8 cellular contexts compared by ENCODE assay signal in the genomic region with DNA sequence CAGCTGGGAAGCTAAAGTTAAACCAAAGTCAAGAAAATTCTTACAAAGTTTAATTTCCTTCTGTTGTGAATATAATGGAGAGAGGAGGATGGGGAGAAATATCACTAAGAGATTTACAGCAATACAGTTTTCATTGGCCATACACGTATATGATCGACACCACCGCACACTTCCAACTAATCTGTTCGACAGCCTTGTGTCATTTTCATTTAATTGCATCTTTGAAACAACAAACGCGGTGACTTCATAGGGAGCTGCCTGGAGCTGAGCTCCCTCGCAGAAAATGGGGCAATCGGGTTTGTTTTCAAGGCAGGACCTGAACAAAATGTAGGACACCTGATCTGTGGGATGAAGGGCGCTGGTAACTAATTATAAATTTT. TPM values are rescaled to one million over a fixed set of nuclear protein-coding genes. Genes with fewer than 3 reads are reported as not detected.
DNase-seq lines count a peak whose midpoint lies in the region; ATAC-seq and TF ChIP-seq lines count a peak whose summit lies in the region.

No MANE protein-coding gene starts in this region.

- ATAC-seq in stimulated activated naive CD8-positive, alpha-beta T cell treated with anti-CD3 and anti-CD28 coated beads, Interleukin-15, Interleukin-2, amounts not matched to agents 100 U/mL and 50 U/mL, for 24 hours: no peak
- no peak for ATAC-seq in GM18511 (IDR thresholded peaks at IDR 0.05; ENCODE audit: unreplicated experiment)

- peak overlapping the region; percentile 92 for H3K9ac ChIP-seq in iPS-18a (ENCODE audit: low read length)

- H3K4me3 ChIP-seq in iPS-18a (ENCODE audit: low read length) (peak overlapping the region; percentile 100), spleen (peak overlapping the region; percentile 40 to 77 (median 58))

- no peak for DNase-seq in stimulated activated naive CD8-positive, alpha-beta T cell treated with anti-CD3 and anti-CD28 coated beads, Interleukin-15, Interleukin-2, amounts not matched to agents 100 U/mL and 50 U/mL, for 24 hours
- DNase-seq in activated naive CD8-positive, alpha-beta T cell treated with anti-CD3 and anti-CD28 coated beads for 36 hours: no peak
- DNase-seq in spleen (no peak), ecto neural progenitor cell (ENCODE audit: low spot score) (no peak)
- DNase-seq in stimulated activated CD8-positive, alpha-beta memory T cell treated with anti-CD3 and anti-CD28 coated beads, Interleukin-4, amount 100 ng/mL, for 48 hours: no peak

- peak overlapping the region; percentile 45 for H3K27ac Mint-ChIP-seq in stimulated activated naive CD8-positive, alpha-beta T cell treated with anti-CD3 and anti-CD28 coated beads, Interleukin-15, Interleukin-2, amounts not matched to agents 100 ng/mL and 50 ng/mL, for 24 hours
- no peak overlapping the region for H3K27ac Mint-ChIP-seq in activated naive CD8-positive, alpha-beta T cell treated with anti-CD3 and anti-CD28 coated beads for 36 hours

- H3K27ac ChIP-seq in iPS-18a (ENCODE audit: low read length): no peak overlapping the region
- peak overlapping the region in 6 of 8 donors; percentile 70 to 91 (median 74) for H3K27ac ChIP-seq in spleen

- no peak for TF ChIP-seq CTCF in spleen (IDR thresholded peaks at IDR 0.05 in 8 of 11, conservative IDR thresholded peaks at IDR 0.05 in 3 of 11)

- peaks cover 15% of the 10 kb centered on the region for H3K4me1 Mint-ChIP-seq in stimulated activated naive CD8-positive, alpha-beta T cell treated with anti-CD3 and anti-CD28 coated beads, Interleukin-15, Interleukin-2, amounts not matched to agents 100 ng/mL and 50 ng/mL, for 24 hours (ENCODE audit: low read depth)
- peaks cover 14% of the 10 kb centered on the region for H3K4me1 Mint-ChIP-seq in activated naive CD8-positive, alpha-beta T cell treated with anti-CD3 and anti-CD28 coated beads for 36 hours

- intact Hi-C loops in spleen (cut with DNase I; ENCODE audit: low total_unique reads): no loop called here

- H3K9me3 ChIP-seq in iPS-18a (ENCODE audit: control insufficient read depth, low read depth, low read length) (no peaks in the 10 kb centered on the region), spleen (no peaks in the 10 kb centered on the region)

- H3K4me1 ChIP-seq in iPS-18a (ENCODE audit: control insufficient read depth, low read depth, low read length): peaks cover 35% of the 10 kb centered on the region
- peaks cover 3 to 34% (median 21%) of the 10 kb centered on the region in 6 donors for H3K4me1 ChIP-seq in spleen

- TF ChIP-seq POLR2A in spleen (IDR thresholded peaks at IDR 0.05): no peak

- H3K27me3 ChIP-seq in iPS-18a (ENCODE audit: control insufficient read depth, insufficient read depth, low read length) (no peaks in the 10 kb centered on the region), spleen (replicated peaks in 1 of 7) (peaks cover 0 to 60% (median 15%) of the 10 kb centered on the region in 7 donors)

- H3K36me3 ChIP-seq in iPS-18a (ENCODE audit: control insufficient read depth, low read depth, low read length): no peaks in the 10 kb centered on the region
- no peaks in the 10 kb centered on the region for H3K36me3 ChIP-seq in spleen

- H3K27me3 Mint-ChIP-seq in stimulated activated naive CD8-positive, alpha-beta T cell treated with anti-CD3 and anti-CD28 coated beads, Interleukin-15, Interleukin-2, amounts not matched to agents 100 ng/mL and 50 ng/mL, for 24 hours: peaks cover 50% of the 10 kb centered on the region
- H3K27me3 Mint-ChIP-seq in activated naive CD8-positive, alpha-beta T cell treated with anti-CD3 and anti-CD28 coated beads for 36 hours: peaks cover 64% of the 10 kb centered on the region

- WGBS in spleen, 5 donors: 16 to 24% (median 22%) methylated on average over 9 of the region's 9 CpGs

- H3K9me3 Mint-ChIP-seq in stimulated activated naive CD8-positive, alpha-beta T cell treated with anti-CD3 and anti-CD28 coated beads, Interleukin-15, Interleukin-2, amounts not matched to agents 100 ng/mL and 50 ng/mL, for 24 hours: no peaks in the 10 kb centered on the region
- H3K9me3 Mint-ChIP-seq in activated naive CD8-positive, alpha-beta T cell treated with anti-CD3 and anti-CD28 coated beads for 36 hours: no peaks in the 10 kb centered on the region

- peak overlapping the region; percentile 78 for H3K4me3 Mint-ChIP-seq in stimulated activated naive CD8-positive, alpha-beta T cell treated with anti-CD3 and anti-CD28 coated beads, Interleukin-15, Interleukin-2, amounts not matched to agents 100 ng/mL and 50 ng/mL, for 24 hours
- peak overlapping the region; percentile 73 for H3K4me3 Mint-ChIP-seq in activated naive CD8-positive, alpha-beta T cell treated with anti-CD3 and anti-CD28 coated beads for 36 hours

- no peaks in the 10 kb centered on the region for H3K36me3 Mint-ChIP-seq in stimulated activated naive CD8-positive, alpha-beta T cell treated with anti-CD3 and anti-CD28 coated beads, Interleukin-15, Interleukin-2, amounts not matched to agents 100 ng/mL and 50 ng/mL, for 24 hours (ENCODE audit: low read depth)
- H3K36me3 Mint-ChIP-seq in activated naive CD8-positive, alpha-beta T cell treated with anti-CD3 and anti-CD28 coated beads for 36 hours: no peaks in the 10 kb centered on the region

RNA-seq across cellular contexts. Expression of a gene that starts 1.3 kb away (rescaled TPM):
- under 1 TPM; 0.02 to 0.10 TPM for total RNA-seq in activated naive CD8-positive, alpha-beta T cell treated with anti-CD3 and anti-CD28 coated beads for 36 hours
- total RNA-seq in spleen: 10 to 100 TPM in 5 of 7 donors, 1 to 10 TPM in 2; 9.3 to 20.1 (median 12.3) TPM
- polyA plus RNA-seq in spleen: under 1 TPM; 0.57 to 0.90 (median 0.59) TPM

Comparison
In these comparisons a context has a peak if more than half of its experiments do, and no peak if none do; other contexts are left out.
1. RNA of a gene that starts 1.3 kb away (total RNA-seq): 9.3 to 20.1 TPM in spleen; 0.02 to 0.10 TPM in activated naive CD8-positive, alpha-beta T cell treated with anti-CD3 and anti-CD28 coated beads for 36 hours; every median in the first group is over 4 times any median in the second.